ENCODE assay signal across 19 cellular contexts in the genomic region with DNA sequence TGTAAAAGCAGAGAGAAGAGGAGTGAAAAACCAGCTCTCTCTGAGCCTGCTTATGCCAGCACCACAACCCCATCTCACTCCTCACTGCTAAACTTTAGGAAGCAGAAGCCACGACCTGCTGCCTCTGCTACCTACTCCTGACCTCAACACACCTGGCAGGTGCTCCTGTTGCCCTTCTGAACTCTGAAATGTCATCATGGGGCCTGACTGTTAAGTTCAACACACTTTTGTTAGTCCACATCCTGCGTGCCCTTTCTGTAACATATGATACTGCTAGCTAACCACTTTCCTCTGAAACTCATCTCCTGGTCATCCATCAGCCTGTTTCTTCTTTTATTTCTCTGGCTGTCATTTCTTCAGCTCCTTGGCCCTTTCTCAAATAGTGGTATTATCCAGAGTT.
"Had no signal": no experiment of that assay in that cellular context is flagged by ENCODE, and none has a peak within 500 bp of the region (broad histone marks: within the 10 kb centered on the region; RNA-seq: fewer than 3 reads in every experiment).

No MANE protein-coding gene starts in this region.

- ATAC-seq: activated CD4-positive, CD25-positive, alpha-beta regulatory T cell treated with anti-CD3 and anti-CD28 coated beads, Interleukin-2, amount 50 U/mL, for 24 hours; activated CD8-positive, alpha-beta memory T cell treated with anti-CD3 and anti-CD28 coated beads, Interleukin-2, amount 10 ng/mL, durations not matched to agents 7 days and 5 days; activated T-cell treated with anti-CD3 and anti-CD28 coated beads, Interleukin-2, amount 50 U/mL, for 4 hours; K562 had no signal

- FAIRE-seq: K562, RCC 7860 had no signal

- H3K27me3 ChIP-seq: brain microvascular endothelial cell, cardiac muscle cell had no signal

- H3K36me3 ChIP-seq: brain microvascular endothelial cell had no signal

- H3K4me3 ChIP-seq: cardiac muscle cell, K562 had no signal

- DNase-seq: activated CD4-positive, alpha-beta T cell treated with anti-CD3 and anti-CD28 coated beads for 4 hours; activated CD4-positive, alpha-beta T cell treated with anti-CD3 and anti-CD28 coated beads, Interleukin-2, amount 50 U/mL, for 4 hours; activated CD8-positive, alpha-beta memory T cell treated with anti-CD3 and anti-CD28 coated beads, Interleukin-2, amount 10 ng/mL, durations not matched to agents 7 days and 5 days; activated effector memory CD4-positive, alpha-beta T cell treated with anti-CD3 and anti-CD28 coated beads, Interleukin-2, amount 50 U/mL, for 16 hours; activated naive CD4-positive, alpha-beta T cell treated with Interleukin-2 at 50 U/mL for 16 hours; activated naive CD8-positive, alpha-beta T cell treated with anti-CD3 and anti-CD28 coated beads for 36 hours; activated T-cell treated with anti-CD3 and anti-CD28 coated beads, Interleukin-2, amount 50 U/mL, for 4 hours; brain microvascular endothelial cell; Karpas-422; NCI-H1436 treated with DMSO at 0.1 percent for 48 hours; NCI-H2081 treated with DMSO at 0.1 percent for 48 hours; NCI-H526; NCI-H82; NK-92 treated with Interleukin-12 subunit alpha and Interleukin-12 subunit beta, amount 100 ng/mL, for 24 hours; SHP77 treated with DMSO at 0.1 percent for 48 hours had no signal

- H3K27ac ChIP-seq: brain microvascular endothelial cell, cardiac muscle cell had no signal
